20 cellular contexts compared by ENCODE assay signal in the genomic region with DNA sequence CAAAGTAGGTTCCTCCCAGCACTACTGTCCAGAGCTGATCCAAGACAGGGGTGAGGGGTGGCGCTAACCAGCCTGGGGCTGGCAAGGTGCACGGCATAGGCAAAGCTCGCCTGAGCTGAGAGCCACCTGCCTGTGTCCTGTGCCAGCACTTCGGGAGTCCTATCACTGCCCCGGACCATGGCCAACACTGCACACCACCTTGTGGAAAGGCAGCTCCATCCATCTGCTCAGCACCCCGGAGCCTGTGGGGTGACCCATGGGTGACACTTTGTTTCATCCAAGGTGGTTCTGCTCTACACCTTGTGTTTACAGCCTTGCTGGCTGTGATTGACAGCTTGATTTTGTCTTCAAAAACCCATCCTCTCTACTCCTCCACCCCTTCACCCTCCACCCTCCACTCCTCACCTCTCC. TPM values are rescaled to one million over a fixed set of nuclear protein-coding genes. Genes with fewer than 3 reads are reported as not detected.
DNase-seq lines count a peak whose midpoint lies in the region; ATAC-seq lines count a peak whose summit lies in the region.
"Had no signal": no experiment of that assay in that cellular context is flagged by ENCODE, and none has a peak within 500 bp of the region (broad histone marks: within the 10 kb centered on the region; RNA-seq: fewer than 3 reads in every experiment).

No MANE protein-coding gene starts in this region.

- H3K4me3 Mint-ChIP-seq in naive thymus-derived CD4-positive, alpha-beta T cell = no peak overlapping the region
- H3K4me3 Mint-ChIP-seq: CD8-positive, alpha-beta memory T cell; GM23338; immature natural killer cell; memory B cell had no signal

- peaks cover 0 to 6% (median 0%) of the 10 kb centered on the region in 11 donors for H3K9me3 Mint-ChIP-seq in naive thymus-derived CD4-positive, alpha-beta T cell
- H3K9me3 Mint-ChIP-seq: CD8-positive, alpha-beta memory T cell; GM23338; immature natural killer cell had no signal

- H3K4me1 Mint-ChIP-seq in naive thymus-derived CD4-positive, alpha-beta T cell = peaks cover 0 to 9% (median 4%) of the 10 kb centered on the region in 7 donors
- H3K4me1 Mint-ChIP-seq: CD8-positive, alpha-beta memory T cell; GM23338; immature natural killer cell had no signal

- peaks cover 0 to 10% of the 10 kb centered on the region in 2 donors for H3K4me1 ChIP-seq in naive thymus-derived CD4-positive, alpha-beta T cell (ENCODE audit: control insufficient read depth in 2 of 2, insufficient read depth in 2 of 2, low read length in 2 of 2)
- H3K4me1 ChIP-seq: upper lobe of right lung had no signal

- intact Hi-C loops in naive thymus-derived CD4-positive, alpha-beta T cell (cut with micrococcal nuclease) = no loop called here

- H3K27ac ChIP-seq in naive thymus-derived CD4-positive, alpha-beta T cell (ENCODE audit: low read depth, low read length) = no peak overlapping the region
- H3K27ac ChIP-seq: KMS-11, upper lobe of right lung had no signal

- H3K27me3 ChIP-seq in H7 (ENCODE audit: control insufficient read depth, insufficient read depth, low read length) = no peaks in the 10 kb centered on the region
- H3K27me3 ChIP-seq in naive thymus-derived CD4-positive, alpha-beta T cell (ENCODE audit: control insufficient read depth in 2 of 2, insufficient read depth in 2 of 2, low read length in 2 of 2) = no peaks in the 10 kb centered on the region

- no peak overlapping the region for H3K4me3 ChIP-seq in H7 (ENCODE audit: insufficient read depth, low read depth, low read length)
- H3K4me3 ChIP-seq in naive thymus-derived CD4-positive, alpha-beta T cell (ENCODE audit: low read length) = no peak overlapping the region
- H3K4me3 ChIP-seq: GM23338, upper lobe of right lung had no signal

- ATAC-seq in naive thymus-derived CD4-positive, alpha-beta T cell = peak; percentile 24
- ATAC-seq in HG02763 (IDR thresholded peaks at IDR 0.05; ENCODE audit: unreplicated experiment) = no peak
- ATAC-seq: GM23338, right cardiac atrium, upper lobe of right lung had no signal

- H3K36me3 ChIP-seq in H7 (replicated peaks; ENCODE audit: control insufficient read depth, insufficient read depth, low read length) = no peaks in the 10 kb centered on the region
- H3K36me3 ChIP-seq in naive thymus-derived CD4-positive, alpha-beta T cell (ENCODE audit: control insufficient read depth in 2 of 3, insufficient read depth in 3 of 3, low read length in 3 of 3) = no peaks in the 10 kb centered on the region
- H3K36me3 ChIP-seq: upper lobe of right lung had no signal

- H3K9me3 ChIP-seq in naive thymus-derived CD4-positive, alpha-beta T cell (ENCODE audit: control insufficient read depth in 2 of 3, low read length in 3 of 3) = no peaks in the 10 kb centered on the region
- H3K9me3 ChIP-seq: upper lobe of right lung had no signal

- CTCF ChIA-PET in naive thymus-derived CD4-positive, alpha-beta T cell (lab: Charles Lee) = no interaction called here

- peaks cover 0 to 11% (median 3%) of the 10 kb centered on the region in 5 donors for H3K27me3 Mint-ChIP-seq in naive thymus-derived CD4-positive, alpha-beta T cell

- peaks cover 0 to 4% (median 0%) of the 10 kb centered on the region in 5 donors for H3K36me3 Mint-ChIP-seq in naive thymus-derived CD4-positive, alpha-beta T cell
- H3K36me3 Mint-ChIP-seq: activated naive CD4-positive, alpha-beta T cell treated with anti-CD3 and anti-CD28 coated beads, Interleukin-2, amount 50 U/mL, for 72 hours; CD8-positive, alpha-beta memory T cell; immature natural killer cell had no signal

- DNase-seq in NCI-H1105 treated with DMSO at 0.1 percent for 48 hours (lab: John Stamatoyannopoulos, UW) (peak; percentile 4), NCI-H1105 (lab: John Stamatoyannopoulos, UW) (no peak), H7 (peak; percentile 73), RPMI7951 (ENCODE audit: low read depth) (peak; percentile 24), NCI-H82 treated with DMSO at 0.1 percent for 48 hours (lab: John Stamatoyannopoulos, UW; ENCODE audit: unreplicated experiment) (no peak)
- DNase-seq in naive thymus-derived CD4-positive, alpha-beta T cell = no peak
- no peak for DNase-seq in activated naive CD4-positive, alpha-beta T cell treated with Interleukin-2 at 50 U/mL for 16 hours
- DNase-seq: CD8-positive, alpha-beta memory T cell; immature natural killer cell; NCI-H1930; right cardiac atrium; stimulated activated CD4-positive, alpha-beta T cell treated with anti-CD3 and anti-CD28 coated beads, Interleukin-4, amount 100 ng/mL, for 1 hour; upper lobe of right lung had no signal

- POLR2A ChIA-PET in naive thymus-derived CD4-positive, alpha-beta T cell (lab: Charles Lee) = no interaction called here

- no peak overlapping the region for H3K27ac Mint-ChIP-seq in naive thymus-derived CD4-positive, alpha-beta T cell
- H3K27ac Mint-ChIP-seq: activated naive CD4-positive, alpha-beta T cell treated with anti-CD3 and anti-CD28 coated beads, Interleukin-2, amount 50 U/mL, for 72 hours; CD8-positive, alpha-beta memory T cell; GM23338; immature natural killer cell; memory B cell had no signal

RNA-seq across cellular contexts. Expression of a gene that starts 32.9 kb away (rescaled TPM):
- total RNA-seq in H7 (2014; rRNA removed; shearing (Covaris generic)) = 0.55 and 1.5 TPM in 2 replicates
- not detected in 2 replicates for total RNA-seq in RPMI7951 (2014; rRNA removed; shearing (Covaris generic))
- not detected for total RNA-seq in naive thymus-derived CD4-positive, alpha-beta T cell
- not detected for polyA plus RNA-seq in naive thymus-derived CD4-positive, alpha-beta T cell
- total RNA-seq: A673; activated naive CD4-positive, alpha-beta T cell treated with anti-CD3 and anti-CD28 coated beads, Interleukin-2, amount 50 U/mL, for 72 hours; bronchial epithelial cell; CD8-positive, alpha-beta memory T cell had no signal
- polyA plus RNA-seq: CD8-positive, alpha-beta memory T cell; immature natural killer cell had no signal

Comparison
In these comparisons a context has a peak if more than half of its experiments do, and no peak if none do; other contexts are left out.
1. DNase-seq: peak in NCI-H1105 treated with DMSO at 0.1 percent for 48 hours (single experiment), H7 (single experiment) and RPMI7951 (single experiment); none in NCI-H1105 (single experiment), naive thymus-derived CD4-positive, alpha-beta T cell (0 of 9), activated naive CD4-positive, alpha-beta T cell treated with Interleukin-2 at 50 U/mL for 16 hours (single experiment) and NCI-H82 treated with DMSO at 0.1 percent for 48 hours (single experiment).